Comparison of ENCODE assay signal across 16 cellular contexts in the genomic region with DNA sequence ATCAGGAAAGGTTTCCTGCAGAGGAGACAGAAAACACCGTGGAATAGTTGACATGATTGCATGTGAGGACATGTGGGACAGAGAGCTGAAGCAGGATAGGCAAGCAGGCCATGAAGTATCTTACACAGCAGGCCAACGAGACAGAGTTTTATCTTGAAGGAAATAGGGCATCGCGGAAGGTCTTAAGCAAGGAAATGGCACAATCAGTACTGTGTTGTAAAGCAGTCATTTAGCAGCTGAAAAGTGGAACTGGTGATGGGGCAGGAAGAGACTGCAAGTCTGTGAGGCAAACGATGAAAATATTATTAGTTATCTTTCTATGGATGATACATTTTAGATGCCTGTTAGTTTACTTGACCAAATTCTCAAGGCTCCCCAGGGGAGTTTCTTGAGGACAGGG.
"Had no signal": no experiment of that assay in that cellular context is flagged by ENCODE, and none has a peak within 500 bp of the region (broad histone marks: within the 10 kb centered on the region; RNA-seq: fewer than 3 reads in every experiment).

No MANE protein-coding gene starts in this region.

- H3K4me1 ChIP-seq: foreskin keratinocyte, lower lobe of right lung had no signal

- H3K9me3 ChIP-seq: lower lobe of right lung had no signal

- H3K27me3 ChIP-seq: foreskin keratinocyte had no signal

- H3K27ac ChIP-seq: foreskin keratinocyte, lower lobe of right lung had no signal

- H3K36me3 ChIP-seq: lower lobe of right lung had no signal

- DNase-seq: activated B cell treated with CpG ODN at 0.5 μM for 24 hours; activated CD4-positive, alpha-beta memory T cell treated with anti-CD3 and anti-CD28 coated beads, Interleukin-2, amount 10 ng/mL, durations not matched to agents 7 days and 5 days; activated CD4-positive, alpha-beta T cell treated with anti-CD3 and anti-CD28 coated beads for 48 hours; activated CD8-positive, alpha-beta memory T cell treated with anti-CD3 and anti-CD28 coated beads, Interleukin-2, amount 10 ng/mL, durations not matched to agents 7 days and 5 days; activated naive CD4-positive, alpha-beta T cell; activated naive CD8-positive, alpha-beta T cell treated with anti-CD3 and anti-CD28 coated beads for 36 hours; amniotic stem cell; endodermal cell; foreskin keratinocyte; hypothalamus; lower lobe of right lung; natural killer cell; nucleus accumbens; stimulated activated CD4-positive, alpha-beta T cell treated with anti-CD3 and anti-CD28 coated beads, Interleukin-4, amount 100 ng/mL, for 24 hours; T-helper 17 cell had no signal

- H3K4me3 ChIP-seq: lower lobe of right lung, smooth muscle cell had no signal
